Comparison of ENCODE assay signal across 13 cellular contexts in genomic region chr4:1604181-1604705, GRCh38.
DNase-seq lines count a peak whose midpoint lies in the region; ATAC-seq, FAIRE-seq and TF ChIP-seq lines count a peak whose summit lies in the region.
"Had no signal": no experiment of that assay in that cellular context is flagged by ENCODE, and none has a peak within 500 bp of the region (broad histone marks: within the 10 kb centered on the region; RNA-seq: fewer than 3 reads in every experiment).

No MANE protein-coding gene starts in this region.

- peak overlapping the region; percentile 5 for H2BK5ac ChIP-seq in neuronal stem cell (ENCODE audit: low read length)

- H3K14ac ChIP-seq in neuronal stem cell (ENCODE audit: low read length) = peak overlapping the region; percentile 82

- H3K4me3 Mint-ChIP-seq in CD4-positive, CD25-positive, alpha-beta regulatory T cell = peak overlapping the region in 2 of 4 donors; percentile 75 to 87

- no peak overlapping the region for H3K4me2 ChIP-seq in neuronal stem cell (ENCODE audit: insufficient read depth, low read length, poor library complexity, severe bottlenecking)

- H3K23ac ChIP-seq in neuronal stem cell (ENCODE audit: low read depth, low read length, poor library complexity) = peak overlapping the region; percentile 31

- H3K27me3 ChIP-seq in CD4-positive, CD25-positive, alpha-beta regulatory T cell (ENCODE audit: control insufficient read depth, insufficient read depth, low read length) = no peaks in the 10 kb centered on the region
- H3K27me3 ChIP-seq in neuronal stem cell (ENCODE audit: control insufficient read depth in 3 of 3, insufficient read depth in 3 of 3, low read depth in 1 of 3, low read length in 3 of 3) = peaks cover 0 to 37% (median 0%) of the 10 kb centered on the region in 3 experiments

- H3K27ac ChIP-seq in CD4-positive, CD25-positive, alpha-beta regulatory T cell (ENCODE audit: insufficient read depth, low read length, poor library complexity, severe bottlenecking) = no peak overlapping the region
- no peak overlapping the region for H3K27ac ChIP-seq in neuronal stem cell (replicated peaks; ENCODE audit: low read length)
- H3K27ac ChIP-seq: gastroesophageal sphincter had no signal

- peak overlapping the region in 2 of 3 donors; percentile 95 to 97 for H3K27ac Mint-ChIP-seq in CD4-positive, CD25-positive, alpha-beta regulatory T cell

- no peak overlapping the region for H3K4ac ChIP-seq in neuronal stem cell (ENCODE audit: low read length)

- peak overlapping the region; percentile 9 for H2BK15ac ChIP-seq in neuronal stem cell (ENCODE audit: low read length)

- H3K4me1 Mint-ChIP-seq in CD4-positive, CD25-positive, alpha-beta regulatory T cell = peaks cover 0 to 48% (median 3%) of the 10 kb centered on the region in 4 donors

- peak overlapping the region; percentile 83 for H3K18ac ChIP-seq in neuronal stem cell (ENCODE audit: low read length)

- no peak for FAIRE-seq in H54 (lab: Jason Lieb, UNC)
- FAIRE-seq in GM19239 (lab: Jason Lieb, UNC) = no peak

- H3K36me3 Mint-ChIP-seq in CD4-positive, CD25-positive, alpha-beta regulatory T cell = no peaks in the 10 kb centered on the region

- peaks cover 30% of the 10 kb centered on the region for H3K4me1 ChIP-seq in CD4-positive, CD25-positive, alpha-beta regulatory T cell (ENCODE audit: control insufficient read depth, insufficient read depth, low read length, poor library complexity, severe bottlenecking)
- H3K4me1 ChIP-seq in neuronal stem cell (ENCODE audit: control insufficient read depth in 2 of 2, insufficient read depth in 1 of 2, low read depth in 1 of 2, low read length in 2 of 2) = peaks cover 0 to 10% of the 10 kb centered on the region in 2 donors
- H3K4me1 ChIP-seq: gastroesophageal sphincter, HAP-1 had no signal

- peak overlapping the region; percentile 95 for H2AK5ac ChIP-seq in neuronal stem cell (ENCODE audit: low read depth, low read length)

- peak overlapping the region; percentile 88 for H2BK12ac ChIP-seq in neuronal stem cell (ENCODE audit: low read length)

- H4K91ac ChIP-seq in neuronal stem cell (ENCODE audit: low read depth, low read length, poor library complexity) = no peak overlapping the region

- H3K9me3 Mint-ChIP-seq in CD4-positive, CD25-positive, alpha-beta regulatory T cell = no peaks in the 10 kb centered on the region

- no peaks in the 10 kb centered on the region for H3K9me3 ChIP-seq in CD4-positive, CD25-positive, alpha-beta regulatory T cell (ENCODE audit: control insufficient read depth in 2 of 2, low read length in 2 of 2)
- H3K9me3 ChIP-seq in neuronal stem cell (replicated peaks in 1 of 2; ENCODE audit: control insufficient read depth in 2 of 2, insufficient read depth in 1 of 2, low read depth in 1 of 2, low read length in 2 of 2) = peaks cover 0 to 4% of the 10 kb centered on the region in 2 donors
- H3K9me3 ChIP-seq: gastroesophageal sphincter, HAP-1 had no signal

- H4K8ac ChIP-seq in neuronal stem cell (ENCODE audit: low read depth, low read length) = no peak overlapping the region

- no peak overlapping the region for H3K4me3 ChIP-seq in CD4-positive, CD25-positive, alpha-beta regulatory T cell (ENCODE audit: low read depth, low read length)
- no peak overlapping the region for H3K4me3 ChIP-seq in neuronal stem cell (ENCODE audit: low read length in 2 of 2)
- H3K4me3 ChIP-seq: gastroesophageal sphincter, HAP-1 had no signal

- no peaks in the 10 kb centered on the region for H3K27me3 Mint-ChIP-seq in CD4-positive, CD25-positive, alpha-beta regulatory T cell

- no CpG with 5 or more reads among the region's 23 CpGs for WGBS in neuronal stem cell (ENCODE audit: extremely low coverage in 2 of 2, insufficient read length in 2 of 2, insufficient replicate concordance in 1 of 2), 2 donors

- no peak for DNase-seq in CD4-positive, CD25-positive, alpha-beta regulatory T cell
- DNase-seq in H54 (ENCODE audit: insufficient read length, low spot score) = peak; percentile 79
- peak; percentile 31 for DNase-seq in astrocyte of the hippocampus (ENCODE audit: low read depth, low spot score)
- DNase-seq in neuronal stem cell (ENCODE audit: low spot score) = no peak
- no peak for DNase-seq in RPMI8226
- no peak for DNase-seq in anterior cingulate cortex (lab: John Stamatoyannopoulos, UW)
- no peak for DNase-seq in GM19239 (ENCODE audit: insufficient read length, low spot score)
- DNase-seq: effector CD8-positive, alpha-beta T cell; NCI-H1092 treated with DMSO at 0.1 percent for 48 hours; SW 1271 had no signal

- H2AFZ ChIP-seq in neuronal stem cell (ENCODE audit: low read length) = no peak overlapping the region

- no peaks in the 10 kb centered on the region for H3K36me3 ChIP-seq in CD4-positive, CD25-positive, alpha-beta regulatory T cell (ENCODE audit: control insufficient read depth, insufficient read depth, low read length)
- H3K36me3 ChIP-seq in neuronal stem cell (replicated peaks in 1 of 2; ENCODE audit: control insufficient read depth in 2 of 2, insufficient read depth in 2 of 2, low read length in 2 of 2) = no peaks in the 10 kb centered on the region
- H3K36me3 ChIP-seq: gastroesophageal sphincter, HAP-1 had no signal

- TF ChIP-seq POLR2A in H54 (IDR thresholded peaks at IDR 0.05; ENCODE audit: low read depth, low read length) = 0 out of 2 replicates have a peak, but pooled peaks have one; percentile 21

- ATAC-seq in CD4-positive, CD25-positive, alpha-beta regulatory T cell (ENCODE audit: low read depth in 2 of 2) = no peak
- ATAC-seq in HG03520 (IDR thresholded peaks at IDR 0.05; ENCODE audit: unreplicated experiment) = no peak
- ATAC-seq: gastroesophageal sphincter had no signal

- H3K9ac ChIP-seq in neuronal stem cell (ENCODE audit: low read depth, low read length, poor library complexity) = peak overlapping the region; percentile 44

- peak overlapping the region; percentile 31 for H2BK120ac ChIP-seq in neuronal stem cell (ENCODE audit: low read depth, low read length)

- H3K79me1 ChIP-seq in neuronal stem cell (ENCODE audit: low read depth, low read length) = peaks cover 1% of the 10 kb centered on the region

Comparison
In these comparisons a context has a peak if more than half of its experiments do, and no peak if none do; other contexts are left out.
1. DNase-seq: peak in H54 (single experiment) and astrocyte of the hippocampus (single experiment); none in CD4-positive, CD25-positive, alpha-beta regulatory T cell (0 of 3), neuronal stem cell (single experiment), RPMI8226 (single experiment), anterior cingulate cortex (0 of 58) and GM19239 (single experiment).